8 cellular contexts compared by ENCODE assay signal in genomic region chr19:40348125-40348913, GRCh38. TPM values are rescaled to one million over a fixed set of nuclear protein-coding genes. Genes with fewer than 3 reads are reported as not detected.
A peak's percentile ranks its signal among the peaks of the same experiment; 100 is the strongest.
DNase-seq lines count a peak whose midpoint lies in the region; ATAC-seq lines count a peak whose summit lies in the region.

TSS of gene C19orf47 (minus strand) at chr19:40348397. CDS start at chr19:40341857, 6,540 bp downstream.
TSS of gene PLD3 (plus strand) at chr19:40348695. CDS start at chr19:40366484, 17,789 bp downstream.

- H3K4me1 Mint-ChIP-seq in activated CD4-positive, alpha-beta T cell treated with anti-CD3 and anti-CD28 coated beads, Interleukin-2, amount 10 ng/mL, durations not matched to agents 7 days and 5 days: peaks cover 41% of the 10 kb centered on the region

- CTCF ChIA-PET in activated CD4-positive, alpha-beta T cell treated with anti-CD3 and anti-CD28 coated beads, Interleukin-2, amount 10 ng/mL, durations not matched to agents 7 days and 5 days (lab: Charles Lee): interaction anchor here (0.6 to 1.2 kb wide), 5 partner anchors 17 to 90 kb away, joined by 3 to 4 read pairs (median 3); no protein-coding TSS in a partner anchor

- DNase-seq in NCI-H69 (lab: John Stamatoyannopoulos, UW): peak; percentile 100
- DNase-seq in activated CD4-positive, alpha-beta T cell treated with anti-CD3 and anti-CD28 coated beads, Interleukin-2, amount 10 ng/mL, durations not matched to agents 7 days and 5 days: peak; percentile 99
- peak; percentile 99 for DNase-seq in cortex of kidney (lab: John Stamatoyannopoulos, UW)
- peak; percentile 100 for DNase-seq in left kidney (ENCODE audit: low read depth, low spot score)
- peak; percentile 98 for DNase-seq in stimulated activated CD4-positive, alpha-beta T cell treated with anti-CD3 and anti-CD28 coated beads, Interleukin-2, amount 100 ng/mL, for 24 hours

- H3K4me1 ChIP-seq in BLaER1: peaks cover 20% of the 10 kb centered on the region

- POLR2A ChIA-PET in activated CD4-positive, alpha-beta T cell treated with anti-CD3 and anti-CD28 coated beads, Interleukin-2, amount 10 ng/mL, durations not matched to agents 7 days and 5 days (lab: Charles Lee): interaction anchor here (0.6 to 0.7 kb wide), 2 partner anchors 228 to 1598 kb away, joined by 4 read pairs; no protein-coding TSS in a partner anchor

- H3K9me3 ChIP-seq in BLaER1: no peaks in the 10 kb centered on the region

- peak within 1 kb of the TSS; percentile 91 for H3K4me3 Mint-ChIP-seq in activated CD4-positive, alpha-beta T cell treated with anti-CD3 and anti-CD28 coated beads, Interleukin-2, amount 10 ng/mL, durations not matched to agents 7 days and 5 days

- H3K27me3 Mint-ChIP-seq in activated CD4-positive, alpha-beta T cell treated with anti-CD3 and anti-CD28 coated beads, Interleukin-2, amount 10 ng/mL, durations not matched to agents 7 days and 5 days: no peaks in the 10 kb centered on the region

- peaks cover 9% of the 10 kb centered on the region for H3K36me3 ChIP-seq in BLaER1

- H3K36me3 Mint-ChIP-seq in activated CD4-positive, alpha-beta T cell treated with anti-CD3 and anti-CD28 coated beads, Interleukin-2, amount 10 ng/mL, durations not matched to agents 7 days and 5 days (ENCODE audit: low read depth): no peaks in the 10 kb centered on the region

- peak within 1 kb of the TSS; percentile 91 for H3K4me2 ChIP-seq in BLaER1

- no peaks in the 10 kb centered on the region for H3K27me3 ChIP-seq in BLaER1

- H3K9ac ChIP-seq in BLaER1: peak within 1 kb of the TSS; percentile 85

- ATAC-seq in GM19328 (IDR thresholded peaks at IDR 0.05; ENCODE audit: unreplicated experiment) (peak; percentile 96), HG03520 (IDR thresholded peaks at IDR 0.05; ENCODE audit: unreplicated experiment) (peak; percentile 87)

- H4K20me1 ChIP-seq in BLaER1: peaks cover 13% of the 10 kb centered on the region; the same call in 1 of the 2 replicates

- peak within 1 kb of the TSS; percentile 80 for H3K27ac ChIP-seq in BLaER1

- peak within 1 kb of the TSS; percentile 77 for H3K4me3 ChIP-seq in BLaER1

- peak within 1 kb of the TSS; percentile 93 for H3K27ac Mint-ChIP-seq in activated CD4-positive, alpha-beta T cell treated with anti-CD3 and anti-CD28 coated beads, Interleukin-2, amount 10 ng/mL, durations not matched to agents 7 days and 5 days

- no peaks in the 10 kb centered on the region for H3K9me3 Mint-ChIP-seq in activated CD4-positive, alpha-beta T cell treated with anti-CD3 and anti-CD28 coated beads, Interleukin-2, amount 10 ng/mL, durations not matched to agents 7 days and 5 days

RNA-seq across cellular contexts. Expression of gene C19orf47, which starts in this region (rescaled TPM):
- 10 to 100 TPM; 21.8 to 25.3 TPM for total RNA-seq in activated CD4-positive, alpha-beta T cell treated with anti-CD3 and anti-CD28 coated beads, Interleukin-2, amount 10 ng/mL, durations not matched to agents 7 days and 5 days

RNA-seq across cellular contexts. Expression of gene PLD3, which starts in this region (rescaled TPM):
- total RNA-seq in activated CD4-positive, alpha-beta T cell treated with anti-CD3 and anti-CD28 coated beads, Interleukin-2, amount 10 ng/mL, durations not matched to agents 7 days and 5 days: 10 to 100 TPM; 70.8 to 73.7 TPM

Comparison
In these comparisons a context has a peak if more than half of its experiments do, and no peak if none do; other contexts are left out.
1. Peak in every context shown above with its lines: DNase-seq, ATAC-seq, H3K4me3 ChIP-seq and H3K27ac ChIP-seq.